ENCODE assay signal across 25 cellular contexts in genomic region chr11:133041165-133041564, GRCh38.
A peak's percentile ranks its signal among the peaks of the same experiment; 100 is the strongest.
DNase-seq lines count a peak whose midpoint lies in the region; ATAC-seq and TF ChIP-seq lines count a peak whose summit lies in the region.
"Had no signal": no experiment of that assay in that cellular context is flagged by ENCODE, and none has a peak within 500 bp of the region (broad histone marks: within the 10 kb centered on the region; RNA-seq: fewer than 3 reads in every experiment).

No MANE protein-coding gene starts in this region.

- POLR2A ChIA-PET in A673 (lab: Charles Lee; ENCODE audit: low non-redundant PET), result no interaction called here
- POLR2A ChIA-PET in activated CD8-positive, alpha-beta T cell treated with anti-CD3 and anti-CD28 coated beads for 36 hours (lab: Charles Lee), result no interaction called here

- no peaks in the 10 kb centered on the region for H3K36me3 ChIP-seq in A673 (ENCODE audit: insufficient read depth, low read length, poor library complexity, severe bottlenecking)
- H3K36me3 ChIP-seq: BE2C, HAP-1, MG63, SJSA1 had no signal

- no peak overlapping the region for H3K4me3 Mint-ChIP-seq in nephron
- H3K4me3 Mint-ChIP-seq in activated CD8-positive, alpha-beta T cell treated with anti-CD3 and anti-CD28 coated beads for 36 hours, result no peak overlapping the region
- H3K4me3 Mint-ChIP-seq: CD14-positive monocyte; CD8-positive, alpha-beta memory T cell had no signal

- CTCF ChIA-PET in A673 (lab: Charles Lee), result no interaction called here
- CTCF ChIA-PET in activated CD8-positive, alpha-beta T cell treated with anti-CD3 and anti-CD28 coated beads for 36 hours (lab: Charles Lee), result no interaction called here

- TF ChIP-seq CTCF in A673 (conservative IDR thresholded peaks at IDR 0.05; ENCODE audit: low read depth, low read length) (0 out of 2 replicates have a peak, but pooled peaks have one; percentile 18), LNCaP clone FGC (IDR thresholded peaks at IDR 0.05; ENCODE audit: control insufficient read depth, extremely low read depth, insufficient read depth) (0 out of 2 replicates have a peak, but pooled peaks have one; percentile 14), nephron (IDR thresholded peaks at IDR 0.05; ENCODE audit: unreplicated experiment in 3 of 3) (peak in 1 of 3 experiments; percentile 12)
- TF ChIP-seq CTCF in activated CD8-positive, alpha-beta T cell treated with anti-CD3 and anti-CD28 coated beads for 36 hours (IDR thresholded peaks at IDR 0.05), result no peak

- no peak overlapping the region for H3K27ac ChIP-seq in A673 (ENCODE audit: low read depth, low read length, poor library complexity, severe bottlenecking)
- H3K27ac ChIP-seq: A549, SJSA1 had no signal

- peaks cover 46% of the 10 kb centered on the region for H3K4me1 Mint-ChIP-seq in nephron
- no peaks in the 10 kb centered on the region for H3K4me1 Mint-ChIP-seq in activated CD8-positive, alpha-beta T cell treated with anti-CD3 and anti-CD28 coated beads for 36 hours (ENCODE audit: low read depth)
- H3K4me1 Mint-ChIP-seq: CD14-positive monocyte; CD8-positive, alpha-beta memory T cell had no signal

- no peak overlapping the region for H3K4me3 ChIP-seq in A673 (ENCODE audit: low read depth, low read length, poor library complexity, severe bottlenecking)
- H3K4me3 ChIP-seq in LNCaP clone FGC (ENCODE audit: low read depth, low read length), result no peak overlapping the region
- H3K4me3 ChIP-seq: A549, HAP-1, MG63, SJSA1 had no signal

- no TSS peak for BruUV-seq in A673 (replicated peaks; lab: Mats Ljungman, UMichigan)

- peaks cover 3% of the 10 kb centered on the region for H3K4me1 ChIP-seq in A673 (ENCODE audit: insufficient read depth, low read length, poor library complexity, severe bottlenecking)
- H3K4me1 ChIP-seq: A549, BE2C, HAP-1, SJSA1 had no signal

- intact Hi-C loops in A673 (cut with micrococcal nuclease; ENCODE audit: unreplicated experiment), result no loop called here
- intact Hi-C loops in activated CD8-positive, alpha-beta T cell treated with anti-CD3 and anti-CD28 coated beads for 36 hours (cut with micrococcal nuclease), result no loop called here

- DNase-seq in A673 (ENCODE audit: low spot score), result no peak
- peak; percentile 21 for DNase-seq in Ammon's horn (ENCODE audit: low spot score)
- no peak for DNase-seq in LNCaP clone FGC (ENCODE audit: low read depth)
- DNase-seq in putamen (ENCODE audit: low spot score), result no peak
- no peak for DNase-seq in NCI-H446 (lab: John Stamatoyannopoulos, UW)
- DNase-seq in activated CD8-positive, alpha-beta T cell treated with anti-CD3 and anti-CD28 coated beads for 36 hours, result no peak
- DNase-seq: BE2C; CD8-positive, alpha-beta memory T cell; GOT3; HFFc6; KBM-7; MG63; NCI-H1694 treated with DMSO at 0.1 percent for 48 hours; NCI-H2081; NCI-H2227 treated with DMSO at 0.1 percent for 48 hours; NCI-H524; NCI-H82; NK-92 treated with Interleukin-12 subunit alpha and Interleukin-12 subunit beta, amount 100 ng/mL, for 24 hours; PC-3; Right ventricle myocardium superior had no signal

- H3K36me3 Mint-ChIP-seq in nephron (ENCODE audit: low read depth), result no peaks in the 10 kb centered on the region
- no peaks in the 10 kb centered on the region for H3K36me3 Mint-ChIP-seq in activated CD8-positive, alpha-beta T cell treated with anti-CD3 and anti-CD28 coated beads for 36 hours (ENCODE audit: low read depth)
- H3K36me3 Mint-ChIP-seq: CD14-positive monocyte; CD8-positive, alpha-beta memory T cell had no signal

- H3K9me3 ChIP-seq in A673 (ENCODE audit: low read depth, low read length, poor library complexity, severe bottlenecking), result no peaks in the 10 kb centered on the region
- H3K9me3 ChIP-seq: A549, BE2C, HAP-1, MG63, SJSA1 had no signal

- H3K27me3 Mint-ChIP-seq in nephron (ENCODE audit: low read depth), result peaks cover 52% of the 10 kb centered on the region
- H3K27me3 Mint-ChIP-seq in activated CD8-positive, alpha-beta T cell treated with anti-CD3 and anti-CD28 coated beads for 36 hours, result peaks cover 1% of the 10 kb centered on the region

- H3K27me3 ChIP-seq in A673 (replicated peaks; ENCODE audit: insufficient read depth, low read depth, low read length, poor library complexity), result peaks cover 25% of the 10 kb centered on the region
- H3K27me3 ChIP-seq: BE2C, SJSA1 had no signal

- H3K9me3 Mint-ChIP-seq in nephron, result no peaks in the 10 kb centered on the region
- H3K9me3 Mint-ChIP-seq in activated CD8-positive, alpha-beta T cell treated with anti-CD3 and anti-CD28 coated beads for 36 hours, result no peaks in the 10 kb centered on the region
- H3K9me3 Mint-ChIP-seq: CD14-positive monocyte, HFFc6 had no signal

- ATAC-seq in activated CD8-positive, alpha-beta T cell treated with anti-CD3 and anti-CD28 coated beads for 36 hours, result no peak
- ATAC-seq: A549, PC-3 had no signal

- H3K27ac Mint-ChIP-seq in nephron, result peak overlapping the region; percentile 74 to 93 (median 90)
- H3K27ac Mint-ChIP-seq in activated CD8-positive, alpha-beta T cell treated with anti-CD3 and anti-CD28 coated beads for 36 hours, result no peak overlapping the region
- H3K27ac Mint-ChIP-seq: CD14-positive monocyte; CD8-positive, alpha-beta memory T cell; HFFc6 had no signal
